ENCODE assay signal across 8 cellular contexts in genomic region chr7:55367283-55367840, GRCh38. TPM values are rescaled to one million over a fixed set of nuclear protein-coding genes. Genes with fewer than 3 reads are reported as not detected.
DNase-seq lines count a peak whose midpoint lies in the region; ATAC-seq and TF ChIP-seq lines count a peak whose summit lies in the region.

No MANE protein-coding gene starts in this region.

- H3K4me1 Mint-ChIP-seq in T-cell = peaks cover 13 to 37% (median 21%) of the 10 kb centered on the region in 3 donors

- no peaks in the 10 kb centered on the region for H3K27me3 Mint-ChIP-seq in T-cell

- POLR2A ChIA-PET in T-cell (lab: Charles Lee) = interaction anchor here (0.5 to 1.8 kb wide), 3 partner anchors 58 to 626 kb away, joined by 4 to 8 read pairs (median 5); no protein-coding TSS in a partner anchor

- no peak for TF ChIP-seq CTCF in GM12875 (IDR thresholded peaks at IDR 0.05; ENCODE audit: borderline replicate concordance, insufficient read depth, low read depth, low read length)
- no peak for TF ChIP-seq CTCF in fibroblast of mammary gland (conservative IDR thresholded peaks at IDR 0.05; ENCODE audit: control insufficient read depth, insufficient read depth, low read depth, low read length)

- peak overlapping the region; percentile 76 for H3K4me3 ChIP-seq in GM12875 (ENCODE audit: low read depth, low read length)
- peak overlapping the region; percentile 97 for H3K4me3 ChIP-seq in fibroblast of mammary gland (ENCODE audit: control insufficient read depth, low read depth, low read length)
- peak overlapping the region; percentile 85 for H3K4me3 ChIP-seq in skeletal muscle cell (ENCODE audit: low read depth, low read length)

- H3K36me3 Mint-ChIP-seq in T-cell = no peaks in the 10 kb centered on the region

- no peaks in the 10 kb centered on the region for H3K9me3 Mint-ChIP-seq in T-cell

- H3K27ac Mint-ChIP-seq in T-cell = peak overlapping the region; percentile 97

- CTCF ChIA-PET in T-cell (lab: Charles Lee) = no interaction called here

- DNase-seq in T-cell (no peak), fibroblast of mammary gland (ENCODE audit: low read depth) (no peak), skeletal muscle cell (ENCODE audit: low read depth) (no peak), 8988T (no peak), NCI-H774 (lab: John Stamatoyannopoulos, UW) (no peak), left lobe of liver (ENCODE audit: low spot score) (no peak)
- no peak for DNase-seq in stimulated activated CD4-positive, alpha-beta T cell treated with anti-CD3 and anti-CD28 coated beads, Interleukin-4, amount 100 ng/mL, for 1 hour

- peak overlapping the region; percentile 91 to 98 (median 93) for H3K4me3 Mint-ChIP-seq in T-cell

- no peak for ATAC-seq in T-cell (replicated peaks in 1 of 4)
- no peak for ATAC-seq in left lobe of liver

RNA-seq across cellular contexts. Expression of gene LANCL2, which starts 2.2 kb away (rescaled TPM):
- total RNA-seq in T-cell = 1 to 10 TPM; 5.0 to 6.4 (median 6.1) TPM
- 8.5 TPM for total RNA-seq in left lobe of liver
